In genomic region chr7:92735707-92736106, GRCh38 we compare ENCODE assay signal across 29 cellular contexts.
DNase-seq lines count a peak whose midpoint lies in the region; ATAC-seq, FAIRE-seq and TF ChIP-seq lines count a peak whose summit lies in the region.
"Had no signal": no experiment of that assay in that cellular context is flagged by ENCODE, and none has a peak within 500 bp of the region (broad histone marks: within the 10 kb centered on the region; RNA-seq: fewer than 3 reads in every experiment).

No MANE protein-coding gene starts in this region.

- H3K9me3 Mint-ChIP-seq in activated CD8-positive, alpha-beta T cell treated with anti-CD3 and anti-CD28 coated beads, Interleukin-2, amount 10 ng/mL, durations not matched to agents 7 days and 5 days (ENCODE audit: insufficient read depth): no peaks in the 10 kb centered on the region
- H3K9me3 Mint-ChIP-seq: CD8-positive, alpha-beta T cell; effector memory CD8-positive, alpha-beta T cell; memory B cell had no signal

- H3K4me3 Mint-ChIP-seq in activated CD8-positive, alpha-beta T cell treated with anti-CD3 and anti-CD28 coated beads, Interleukin-2, amount 10 ng/mL, durations not matched to agents 7 days and 5 days: no peak overlapping the region
- H3K4me3 Mint-ChIP-seq: activated naive CD8-positive, alpha-beta T cell treated with anti-CD3 and anti-CD28 coated beads for 36 hours; CD8-positive, alpha-beta T cell; effector memory CD8-positive, alpha-beta T cell; memory B cell had no signal

- H3K27ac ChIP-seq in GM23248: peak overlapping the region; percentile 45
- peak overlapping the region; percentile 39 to 70; a peak in 3 of 4 replicates for H3K27ac ChIP-seq in SK-N-SH (ENCODE audit: low read depth in 2 of 2, low read length in 1 of 2)
- no peak overlapping the region for H3K27ac ChIP-seq in fibroblast of lung (ENCODE audit: insufficient read depth, low read length)
- no peak overlapping the region for H3K27ac ChIP-seq in small intestine (ENCODE audit: low read depth in 1 of 2, low read length in 1 of 2)
- no peak overlapping the region for H3K27ac ChIP-seq in heart left ventricle
- H3K27ac ChIP-seq: brain microvascular endothelial cell, esophagus muscularis mucosa, hepatocyte, upper lobe of left lung had no signal

- H3K4me1 Mint-ChIP-seq in activated CD8-positive, alpha-beta T cell treated with anti-CD3 and anti-CD28 coated beads, Interleukin-2, amount 10 ng/mL, durations not matched to agents 7 days and 5 days (ENCODE audit: low read depth): peaks cover 49% of the 10 kb centered on the region

- H3K36me3 ChIP-seq in GM23248 (ENCODE audit: low read depth) (no peaks in the 10 kb centered on the region), SK-N-SH (replicated peaks in 1 of 2; ENCODE audit: control insufficient read depth in 1 of 2, insufficient read depth in 2 of 2, low read length in 1 of 2) (peaks cover 9 to 21% of the 10 kb centered on the region in 2 experiments), fibroblast of lung (ENCODE audit: control insufficient read depth, insufficient read depth, low read length) (no peaks in the 10 kb centered on the region), small intestine (ENCODE audit: control insufficient read depth in 2 of 2, insufficient read depth in 2 of 2, low read length in 2 of 2) (no peaks in the 10 kb centered on the region), heart left ventricle (no peaks in the 10 kb centered on the region)
- H3K36me3 ChIP-seq: brain microvascular endothelial cell, esophagus muscularis mucosa, upper lobe of left lung had no signal

- no peaks in the 10 kb centered on the region for H3K9me2 ChIP-seq in GM23248 (ENCODE audit: insufficient read depth)
- H3K9me2 ChIP-seq in SK-N-SH: no peaks in the 10 kb centered on the region

- no peaks in the 10 kb centered on the region for H3K9me3 ChIP-seq in GM23248 (ENCODE audit: low read depth)
- H3K9me3 ChIP-seq in SK-N-SH: no peaks in the 10 kb centered on the region
- H3K9me3 ChIP-seq in fibroblast of lung (ENCODE audit: control insufficient read depth, insufficient read depth, low read depth, low read length): no peaks in the 10 kb centered on the region
- no peaks in the 10 kb centered on the region for H3K9me3 ChIP-seq in small intestine (ENCODE audit: control insufficient read depth, low read depth)
- H3K9me3 ChIP-seq in heart left ventricle: no peaks in the 10 kb centered on the region
- H3K9me3 ChIP-seq: esophagus muscularis mucosa, upper lobe of left lung had no signal

- no peaks in the 10 kb centered on the region for H3K27me3 ChIP-seq in GM23248 (replicated peaks; ENCODE audit: insufficient read depth)
- H3K27me3 ChIP-seq in SK-N-SH (ENCODE audit: insufficient read depth): no peaks in the 10 kb centered on the region
- no peaks in the 10 kb centered on the region for H3K27me3 ChIP-seq in fibroblast of lung (ENCODE audit: control insufficient read depth, insufficient read depth, low read length)
- H3K27me3 ChIP-seq in small intestine (ENCODE audit: control insufficient read depth in 2 of 2, insufficient read depth in 2 of 2, low read length in 2 of 2): no peaks in the 10 kb centered on the region
- H3K27me3 ChIP-seq in heart left ventricle: no peaks in the 10 kb centered on the region
- H3K27me3 ChIP-seq: brain microvascular endothelial cell, esophagus muscularis mucosa, hepatocyte, upper lobe of left lung had no signal

- no peaks in the 10 kb centered on the region for H4K20me1 ChIP-seq in GM23248 (ENCODE audit: insufficient read depth)
- H4K20me1 ChIP-seq in SK-N-SH (ENCODE audit: insufficient read depth): no peaks in the 10 kb centered on the region
- H4K20me1 ChIP-seq in fibroblast of lung (ENCODE audit: control insufficient read depth, extremely low read depth, insufficient read depth, low read length): no peaks in the 10 kb centered on the region

- WGBS in GM23248 (ENCODE audit: low coverage in 1 of 2, low lambda C conversion rate in 2 of 2, missing lambda C conversion rate in 2 of 2), 2 experiments: 39 to 44% methylated on average over 3 of the region's 3 CpGs
- WGBS in SK-N-SH (ENCODE audit: low lambda C conversion rate): 24% methylated on average over 3 of the region's 3 CpGs
- 46 to 71% (median 62%) methylated on average over 3 of the region's 3 CpGs for WGBS in small intestine, 3 donors
- 88 to 92% (median 90%) methylated on average over 3 of the region's 3 CpGs for WGBS in heart left ventricle, 4 donors

- H3K36me3 Mint-ChIP-seq in activated CD8-positive, alpha-beta T cell treated with anti-CD3 and anti-CD28 coated beads, Interleukin-2, amount 10 ng/mL, durations not matched to agents 7 days and 5 days (ENCODE audit: low read depth): peaks cover 67% of the 10 kb centered on the region

- DNase-seq in GM23248: peak; percentile 88
- DNase-seq in SK-N-SH: no peak
- DNase-seq in fibroblast of lung (ENCODE audit: low read depth in 2 of 2): peak; percentile 81 to 83
- peak; percentile 14 for DNase-seq in small intestine
- DNase-seq in heart left ventricle: no peak
- DNase-seq in globus pallidus (ENCODE audit: low spot score): no peak
- no peak for DNase-seq in DMS153 (lab: John Stamatoyannopoulos, UW)
- no peak for DNase-seq in activated CD8-positive, alpha-beta T cell treated with anti-CD3 and anti-CD28 coated beads, Interleukin-2, amount 10 ng/mL, durations not matched to agents 7 days and 5 days
- DNase-seq: activated CD4-positive, alpha-beta T cell treated with anti-CD3 and anti-CD28 coated beads, Interleukin-2, amount 50 U/mL, for 48 hours; activated CD8-positive, alpha-beta memory T cell treated with anti-CD3 and anti-CD28 coated beads, Interleukin-2, amount 50 U/mL, for 48 hours; activated effector memory CD4-positive, alpha-beta T cell treated with Interleukin-2 at 50 U/mL for 16 hours; activated naive CD8-positive, alpha-beta T cell treated with anti-CD3 and anti-CD28 coated beads for 36 hours; AML-193; brain microvascular endothelial cell; CD8-positive, alpha-beta T cell; effector memory CD8-positive, alpha-beta T cell; GF-D8; NCI-H1105 treated with DMSO at 0.1 percent for 48 hours; NCI-H2081 treated with DMSO at 0.1 percent for 48 hours; NCI-H345; NCI-H774; T-helper 9 cell; upper lobe of left lung had no signal

- H3K4me2 ChIP-seq in GM23248 (ENCODE audit: unreplicated experiment): peak overlapping the region; percentile 55
- peak overlapping the region; percentile 4; the same call in 1 of the 2 replicates for H3K4me2 ChIP-seq in SK-N-SH
- H3K4me2 ChIP-seq in fibroblast of lung (ENCODE audit: extremely low read depth, insufficient read depth, low read length): no peak overlapping the region
- H3K4me2 ChIP-seq: hepatocyte had no signal

- H3K27me3 Mint-ChIP-seq in activated CD8-positive, alpha-beta T cell treated with anti-CD3 and anti-CD28 coated beads, Interleukin-2, amount 10 ng/mL, durations not matched to agents 7 days and 5 days (ENCODE audit: low read depth): no peaks in the 10 kb centered on the region
- H3K27me3 Mint-ChIP-seq: activated naive CD8-positive, alpha-beta T cell treated with anti-CD3 and anti-CD28 coated beads for 36 hours; effector memory CD8-positive, alpha-beta T cell; memory B cell; progenitor cell of endocrine pancreas had no signal

- H2AFZ ChIP-seq in GM23248 (no peak overlapping the region), SK-N-SH (ENCODE audit: low read depth) (no peak overlapping the region), fibroblast of lung (ENCODE audit: low read length) (no peak overlapping the region)
- H2AFZ ChIP-seq: hepatocyte had no signal

- H3K4me1 ChIP-seq in GM23248 (ENCODE audit: insufficient read depth): peaks cover 51% of the 10 kb centered on the region
- peaks cover 13 to 48% of the 10 kb centered on the region in 2 experiments for H3K4me1 ChIP-seq in SK-N-SH (ENCODE audit: control insufficient read depth in 1 of 2, insufficient read depth in 2 of 2, low read depth in 1 of 2, low read length in 1 of 2)
- H3K4me1 ChIP-seq in fibroblast of lung (ENCODE audit: control insufficient read depth, extremely low read depth, insufficient read depth, low read length): peaks cover 13% of the 10 kb centered on the region
- peaks cover 0 to 4% of the 10 kb centered on the region in 2 donors for H3K4me1 ChIP-seq in small intestine (ENCODE audit: control insufficient read depth in 2 of 2, insufficient read depth in 1 of 2, low read depth in 1 of 2, low read length in 1 of 2)
- H3K4me1 ChIP-seq in heart left ventricle: peaks cover 0 to 28% (median 10%) of the 10 kb centered on the region in 12 donors

- FAIRE-seq in small intestine (lab: Jason Lieb, UNC): no peak
- FAIRE-seq: colon had no signal

- TF ChIP-seq POLR2A in heart left ventricle (IDR thresholded peaks at IDR 0.05): no peak

- no peak for TF ChIP-seq RAD21 in SK-N-SH (IDR thresholded peaks at IDR 0.05; ENCODE audit: low read length)

- H3K9ac ChIP-seq in GM23248: no peak overlapping the region
- peak overlapping the region; percentile 10; the same call in 1 of the 2 replicates for H3K9ac ChIP-seq in SK-N-SH
- no peak overlapping the region for H3K9ac ChIP-seq in fibroblast of lung (ENCODE audit: insufficient read depth, low read length)

- CTCF ChIA-PET in SK-N-SH (lab: Yijun Ruan, JAX): interaction anchor here (1.1 to 2.8 kb wide), 3 partner anchors 12 to 97 kb away, joined by 3 to 9 read pairs (median 3); no protein-coding TSS in a partner anchor
- CTCF ChIA-PET in activated CD8-positive, alpha-beta T cell treated with anti-CD3 and anti-CD28 coated beads, Interleukin-2, amount 10 ng/mL, durations not matched to agents 7 days and 5 days (lab: Charles Lee): no interaction called here

- intact Hi-C loops in heart left ventricle (cut with DNase I): no loop called here

- TF ChIP-seq CTCF in SK-N-SH (IDR thresholded peaks at IDR 0.05) (no peak), fibroblast of lung (conservative IDR thresholded peaks at IDR 0.05 in 1 of 2, IDR thresholded peaks at IDR 0.05 in 1 of 2; ENCODE audit: low read depth in 1 of 2, low read length in 2 of 2) (no peak), heart left ventricle (IDR thresholded peaks at IDR 0.05) (no peak)

- H3K79me2 ChIP-seq in GM23248 (ENCODE audit: insufficient read depth) (peaks cover 95% of the 10 kb centered on the region), SK-N-SH (ENCODE audit: insufficient read depth) (peaks cover 98% of the 10 kb centered on the region), fibroblast of lung (ENCODE audit: control insufficient read depth, insufficient read depth, low read length) (peaks cover 41% of the 10 kb centered on the region)

- H3K4me3 ChIP-seq in GM23248 (peak overlapping the region; percentile 14; the same call in 1 of the 2 replicates), SK-N-SH (ENCODE audit: low read depth in 2 of 2, low read length in 1 of 2) (no peak overlapping the region), fibroblast of lung (replicated peaks in 1 of 4; ENCODE audit: control extremely low read depth in 1 of 4, insufficient read depth in 1 of 4, low read depth in 3 of 4, low read length in 4 of 4) (no peak overlapping the region), small intestine (ENCODE audit: low read depth in 1 of 2, low read length in 2 of 2) (no peak overlapping the region), heart left ventricle (no peak overlapping the region)
- H3K4me3 ChIP-seq: esophagus muscularis mucosa, hepatocyte, upper lobe of left lung had no signal

- H3K27ac Mint-ChIP-seq in activated CD8-positive, alpha-beta T cell treated with anti-CD3 and anti-CD28 coated beads, Interleukin-2, amount 10 ng/mL, durations not matched to agents 7 days and 5 days: no peak overlapping the region
- H3K27ac Mint-ChIP-seq: activated naive CD8-positive, alpha-beta T cell treated with anti-CD3 and anti-CD28 coated beads for 36 hours; CD8-positive, alpha-beta T cell; effector memory CD8-positive, alpha-beta T cell; memory B cell; progenitor cell of endocrine pancreas had no signal

- TF ChIP-seq EP300 in SK-N-SH (IDR thresholded peaks at IDR 0.05; ENCODE audit: borderline replicate concordance in 1 of 2, low read depth in 1 of 2, low read length in 1 of 2): peak in 1 of 2 experiments; percentile 81; a peak in 2 of 4 replicates

- POLR2A ChIA-PET in SK-N-SH (lab: Yijun Ruan, JAX): no interaction called here
- POLR2A ChIA-PET in activated CD8-positive, alpha-beta T cell treated with anti-CD3 and anti-CD28 coated beads, Interleukin-2, amount 10 ng/mL, durations not matched to agents 7 days and 5 days (lab: Charles Lee): no interaction called here

- in situ Hi-C loops in GM23248 (cut with MboI): no loop called here

- no peak for ATAC-seq in heart left ventricle
- no peak for ATAC-seq in activated CD8-positive, alpha-beta T cell treated with anti-CD3 and anti-CD28 coated beads, Interleukin-2, amount 10 ng/mL, durations not matched to agents 7 days and 5 days
- ATAC-seq: CD8-positive, alpha-beta T cell; effector memory CD8-positive, alpha-beta T cell; HCT116 had no signal

- H3F3A ChIP-seq in GM23248 (ENCODE audit: insufficient read depth) (peaks cover 44% of the 10 kb centered on the region), SK-N-SH (replicated peaks; ENCODE audit: insufficient read depth) (peaks cover 54% of the 10 kb centered on the region)

Comparison
In these comparisons a context has a peak if more than half of its experiments do, and no peak if none do; other contexts are left out.
1. DNase-seq: peak in GM23248 (single experiment), fibroblast of lung (2 of 2) and small intestine (single experiment); none in SK-N-SH (single experiment), heart left ventricle (0 of 5), globus pallidus (single experiment), DMS153 (single experiment) and activated CD8-positive, alpha-beta T cell treated with anti-CD3 and anti-CD28 coated beads, Interleukin-2, amount 10 ng/mL, durations not matched to agents 7 days and 5 days (single experiment).
2. H3K27ac ChIP-seq: peak in GM23248 (single experiment) and SK-N-SH (2 of 2); none in fibroblast of lung (single experiment), small intestine (0 of 2) and heart left ventricle (0 of 12).